ENCODE assay signal across 15 cellular contexts in the genomic region with DNA sequence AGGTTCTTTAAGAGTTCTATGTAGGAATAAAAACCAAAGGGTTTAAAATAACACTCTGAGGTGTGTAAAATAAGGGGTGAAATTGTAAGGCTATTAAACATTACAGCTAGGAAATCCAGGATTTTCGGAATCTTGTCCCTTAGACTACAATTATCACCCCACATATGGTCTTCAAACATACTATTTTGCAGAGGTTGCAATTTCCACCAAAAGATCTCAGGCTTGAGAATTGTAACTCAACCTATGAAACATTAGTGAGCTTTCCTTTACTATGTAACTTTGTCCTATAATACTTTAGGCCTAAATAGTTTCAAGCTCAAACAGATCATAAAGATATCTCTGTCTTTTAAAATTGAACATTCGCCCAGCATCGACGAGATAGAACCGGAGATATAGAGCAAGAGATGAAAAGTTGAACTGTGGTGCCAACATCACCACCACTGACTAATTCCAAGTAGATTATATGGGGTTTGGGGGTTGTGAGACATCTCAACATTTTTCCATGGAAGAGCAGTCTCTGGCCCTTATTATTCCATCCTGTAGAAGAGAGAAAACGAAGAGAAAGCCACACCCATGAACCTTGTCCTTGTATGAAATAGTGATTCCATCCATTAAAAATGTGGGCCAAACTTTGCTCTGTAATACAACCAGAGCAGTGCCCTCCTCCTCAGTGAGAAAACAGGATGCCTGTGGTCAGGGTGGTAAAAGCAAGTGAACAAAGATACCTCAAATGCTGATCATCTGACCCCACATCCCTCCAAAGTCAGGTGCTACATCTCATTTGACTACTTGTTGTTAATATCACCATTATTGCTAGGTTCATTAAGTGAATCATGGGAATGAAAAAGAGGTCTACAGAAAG.
DNase-seq lines count a peak whose midpoint lies in the region; ATAC-seq and TF ChIP-seq lines count a peak whose summit lies in the region.
"Had no signal": no experiment of that assay in that cellular context is flagged by ENCODE, and none has a peak within 500 bp of the region (broad histone marks: within the 10 kb centered on the region; RNA-seq: fewer than 3 reads in every experiment).

No MANE protein-coding gene starts in this region.

- no peak for TF ChIP-seq CTCF in CD4-positive, alpha-beta T cell (IDR thresholded peaks at IDR 0.05)

- H3K27ac Mint-ChIP-seq in CD4-positive, alpha-beta T cell: peak overlapping the region; percentile 73
- peak overlapping the region; percentile 54 for H3K27ac Mint-ChIP-seq in activated CD4-positive, alpha-beta memory T cell treated with anti-CD3 and anti-CD28 coated beads for 36 hours
- H3K27ac Mint-ChIP-seq: dendritic cell treated with granulocyte-macrophage colony-stimulating factor and Interleukin-4, amounts not matched to agents 40 ng/mL and 50 ng/mL, for 4 days had no signal

- H3K79me2 ChIP-seq in GM23248 (ENCODE audit: insufficient read depth): no peaks in the 10 kb centered on the region

- H3K9ac ChIP-seq in GM23248: no peak overlapping the region
- H3K9ac ChIP-seq: BLaER1 treated with 17β-estradiol and CSF1 and Interleukin-3, amounts not matched to agents 10 nM and 100 nM; KMS-11 had no signal

- no peaks in the 10 kb centered on the region for H4K20me1 ChIP-seq in GM23248 (ENCODE audit: insufficient read depth)
- H4K20me1 ChIP-seq: BLaER1 treated with 17β-estradiol and CSF1 and Interleukin-3, amounts not matched to agents 10 nM and 100 nM had no signal

- H3K27me3 ChIP-seq in CD4-positive, alpha-beta T cell (ENCODE audit: control insufficient read depth, insufficient read depth, low read length): no peaks in the 10 kb centered on the region
- no peaks in the 10 kb centered on the region for H3K27me3 ChIP-seq in GM23248 (replicated peaks; ENCODE audit: insufficient read depth)
- H3K27me3 ChIP-seq: BLaER1 treated with 17β-estradiol and CSF1 and Interleukin-3, amounts not matched to agents 10 nM and 100 nM; SJSA1 had no signal

- no peak overlapping the region for H3K4me3 Mint-ChIP-seq in CD4-positive, alpha-beta T cell
- no peak overlapping the region for H3K4me3 Mint-ChIP-seq in activated CD4-positive, alpha-beta memory T cell treated with anti-CD3 and anti-CD28 coated beads for 36 hours
- H3K4me3 Mint-ChIP-seq: dendritic cell treated with granulocyte-macrophage colony-stimulating factor and Interleukin-4, amounts not matched to agents 40 ng/mL and 50 ng/mL, for 4 days had no signal

- H3K36me3 ChIP-seq in GM23248 (ENCODE audit: low read depth): no peaks in the 10 kb centered on the region
- H3K36me3 ChIP-seq: BLaER1 treated with 17β-estradiol and CSF1 and Interleukin-3, amounts not matched to agents 10 nM and 100 nM; SJSA1 had no signal

- H3K27ac ChIP-seq in CD4-positive, alpha-beta T cell (ENCODE audit: low read depth, low read length): no peak overlapping the region
- H3K27ac ChIP-seq in GM23248: no peak overlapping the region
- H3K27ac ChIP-seq: BLaER1 treated with 17β-estradiol and CSF1 and Interleukin-3, amounts not matched to agents 10 nM and 100 nM; KMS-11; SJSA1 had no signal

- peaks cover 34% of the 10 kb centered on the region for H3K4me1 Mint-ChIP-seq in CD4-positive, alpha-beta T cell (ENCODE audit: low read depth)
- H3K4me1 Mint-ChIP-seq in activated CD4-positive, alpha-beta memory T cell treated with anti-CD3 and anti-CD28 coated beads for 36 hours (ENCODE audit: low read depth): peaks cover 44% of the 10 kb centered on the region

- H3K27me3 Mint-ChIP-seq in CD4-positive, alpha-beta T cell: no peaks in the 10 kb centered on the region
- no peaks in the 10 kb centered on the region for H3K27me3 Mint-ChIP-seq in activated CD4-positive, alpha-beta memory T cell treated with anti-CD3 and anti-CD28 coated beads for 36 hours
- H3K27me3 Mint-ChIP-seq: dendritic cell treated with granulocyte-macrophage colony-stimulating factor and Interleukin-4, amounts not matched to agents 40 ng/mL and 50 ng/mL, for 4 days had no signal

- no peaks in the 10 kb centered on the region for H3K9me2 ChIP-seq in GM23248 (ENCODE audit: insufficient read depth)

- peak in 1 of 10 experiments; percentile 5 for DNase-seq in CD4-positive, alpha-beta T cell
- DNase-seq in GM23248: peak; percentile 13
- peak; percentile 39 for DNase-seq in activated CD4-positive, alpha-beta memory T cell treated with anti-CD3 and anti-CD28 coated beads for 36 hours
- peak; percentile 14 for DNase-seq in iris pigment epithelial cell (ENCODE audit: low read depth)
- no peak for DNase-seq in foreskin melanocyte
- DNase-seq in midbrain (lab: John Stamatoyannopoulos, UW): no peak
- DNase-seq in NCI-H2107 (lab: John Stamatoyannopoulos, UW): no peak
- DNase-seq: NCI-H187; NCI-H82; stimulated activated CD4-positive, alpha-beta T cell treated with anti-CD3 and anti-CD28 coated beads, Interleukin-4, amount 100 ng/mL, for 1 hour had no signal

- H3K4me1 ChIP-seq in GM23248 (ENCODE audit: insufficient read depth): no peaks in the 10 kb centered on the region
- H3K4me1 ChIP-seq: BLaER1 treated with 17β-estradiol and CSF1 and Interleukin-3, amounts not matched to agents 10 nM and 100 nM; SJSA1 had no signal

- no peaks in the 10 kb centered on the region for H3K36me3 Mint-ChIP-seq in CD4-positive, alpha-beta T cell (ENCODE audit: low read depth)
- H3K36me3 Mint-ChIP-seq in activated CD4-positive, alpha-beta memory T cell treated with anti-CD3 and anti-CD28 coated beads for 36 hours: peaks cover 2% of the 10 kb centered on the region

- peaks cover 1% of the 10 kb centered on the region for H3K9me3 Mint-ChIP-seq in CD4-positive, alpha-beta T cell
- no peaks in the 10 kb centered on the region for H3K9me3 Mint-ChIP-seq in activated CD4-positive, alpha-beta memory T cell treated with anti-CD3 and anti-CD28 coated beads for 36 hours

- CTCF ChIA-PET in CD4-positive, alpha-beta T cell (lab: Charles Lee): no interaction called here
- CTCF ChIA-PET in activated CD4-positive, alpha-beta memory T cell treated with anti-CD3 and anti-CD28 coated beads for 36 hours (lab: Charles Lee): no interaction called here

- H3K9me3 ChIP-seq in CD4-positive, alpha-beta T cell (ENCODE audit: control insufficient read depth, low read length): no peaks in the 10 kb centered on the region
- H3K9me3 ChIP-seq in GM23248 (ENCODE audit: low read depth): no peaks in the 10 kb centered on the region
- H3K9me3 ChIP-seq: BLaER1 treated with 17β-estradiol and CSF1 and Interleukin-3, amounts not matched to agents 10 nM and 100 nM; SJSA1 had no signal

- POLR2A ChIA-PET in CD4-positive, alpha-beta T cell (lab: Charles Lee): no interaction called here
- POLR2A ChIA-PET in activated CD4-positive, alpha-beta memory T cell treated with anti-CD3 and anti-CD28 coated beads for 36 hours (lab: Charles Lee): no interaction called here

- ATAC-seq in CD4-positive, alpha-beta T cell (ENCODE audit: poor library complexity): peak; percentile 68
- ATAC-seq in HG03039 (IDR thresholded peaks at IDR 0.05; ENCODE audit: unreplicated experiment): no peak

- intact Hi-C loops in CD4-positive, alpha-beta T cell (cut with DNase I, micrococcal nuclease): no loop called here
- intact Hi-C loops in activated CD4-positive, alpha-beta memory T cell treated with anti-CD3 and anti-CD28 coated beads for 36 hours (cut with micrococcal nuclease): no loop called here

- no peaks in the 10 kb centered on the region for H3F3A ChIP-seq in GM23248 (ENCODE audit: insufficient read depth)

- H3K4me2 ChIP-seq in GM23248 (ENCODE audit: unreplicated experiment): no peak overlapping the region
- H3K4me2 ChIP-seq: BLaER1 treated with 17β-estradiol and CSF1 and Interleukin-3, amounts not matched to agents 10 nM and 100 nM; KMS-11 had no signal

- no peak overlapping the region for H2AFZ ChIP-seq in GM23248

- H3K4me3 ChIP-seq in GM23248: no peak overlapping the region
- H3K4me3 ChIP-seq: BLaER1 treated with 17β-estradiol and CSF1 and Interleukin-3, amounts not matched to agents 10 nM and 100 nM; SJSA1 had no signal

- in situ Hi-C loops in GM23248 (cut with MboI): no loop called here

- WGBS in GM23248 (ENCODE audit: low coverage in 1 of 2, low lambda C conversion rate in 2 of 2, missing lambda C conversion rate in 2 of 2), 2 experiments: 69 to 75% methylated on average over 6 of the region's 6 CpGs

Comparison
In these comparisons a context has a peak if more than half of its experiments do, and no peak if none do; other contexts are left out.
1. DNase-seq: peak in GM23248 (single experiment), activated CD4-positive, alpha-beta memory T cell treated with anti-CD3 and anti-CD28 coated beads for 36 hours (single experiment) and iris pigment epithelial cell (single experiment); none in foreskin melanocyte (single experiment), midbrain (single experiment) and NCI-H2107 (single experiment).